Comparison of ENCODE assay signal across 15 cellular contexts in genomic region chr21:33567914-33568313, GRCh38. TPM values are rescaled to one million over a fixed set of nuclear protein-coding genes. Genes with fewer than 3 reads are reported as not detected.
DNase-seq lines count a peak whose midpoint lies in the region; ATAC-seq, FAIRE-seq and TF ChIP-seq lines count a peak whose summit lies in the region.
"Had no signal": no experiment of that assay in that cellular context is flagged by ENCODE, and none has a peak within 500 bp of the region (broad histone marks: within the 10 kb centered on the region; RNA-seq: fewer than 3 reads in every experiment).

No MANE protein-coding gene starts in this region.

- intact Hi-C loops in activated CD8-positive, alpha-beta T cell treated with anti-CD3 and anti-CD28 coated beads for 36 hours (cut with micrococcal nuclease) = no loop called here
- intact Hi-C loops in CD4-positive, alpha-beta memory T cell (cut with micrococcal nuclease) = loop anchor here (2.0 kb wide), 1 partner anchor 15 kb away; no protein-coding TSS in a partner anchor
- intact Hi-C loops in activated T-helper 1 cell treated with anti-CD3 and anti-CD28 coated beads, Interleukin-12 subunit alpha, Interleukin-12 subunit beta, Interleukin-2, Interleukin-4 antibody, amounts not matched to agents 30 ng/mL and 10 ng/mL and 1 ng/mL, durations not matched to agents 14 hours and 24 hours and 36 hours (cut with micrococcal nuclease) = loop anchor here (5.0 kb wide), 1 partner anchor 39 kb away; no protein-coding TSS in a partner anchor

- no peak for ATAC-seq in activated CD8-positive, alpha-beta T cell treated with anti-CD3 and anti-CD28 coated beads for 36 hours
- no peak for ATAC-seq in activated CD8-positive, alpha-beta T cell treated with anti-CD3 and anti-CD28 coated beads, Interleukin-2, amount 10 ng/mL, durations not matched to agents 7 days and 5 days
- ATAC-seq: Panc1 had no signal

- no peak overlapping the region for H3K4me3 ChIP-seq in CD4-positive, alpha-beta memory T cell (ENCODE audit: low read length in 2 of 2)
- H3K4me3 ChIP-seq: BLaER1 treated with 17β-estradiol and CSF1 and Interleukin-3, amounts not matched to agents 10 nM and 100 nM had no signal

- DNase-seq in activated CD8-positive, alpha-beta T cell treated with anti-CD3 and anti-CD28 coated beads for 36 hours = no peak
- DNase-seq in activated CD8-positive, alpha-beta T cell treated with anti-CD3 and anti-CD28 coated beads, Interleukin-2, amount 10 ng/mL, durations not matched to agents 7 days and 5 days = no peak
- no peak for DNase-seq in CD4-positive, alpha-beta memory T cell
- DNase-seq in activated T-helper 1 cell treated with anti-CD3 and anti-CD28 coated beads, Interleukin-12 subunit alpha, Interleukin-12 subunit beta, Interleukin-2, Interleukin-4 antibody, amounts not matched to agents 30 ng/mL and 10 ng/mL and 1 ng/mL, durations not matched to agents 14 hours and 24 hours and 36 hours (ENCODE audit: low spot score) = no peak
- no peak for DNase-seq in immature natural killer cell
- no peak for DNase-seq in frontal cortex (ENCODE audit: low spot score in 2 of 2)
- DNase-seq in activated effector memory CD4-positive, alpha-beta T cell treated with anti-CD3 and anti-CD28 coated beads, Interleukin-2, amount 50 U/mL, for 16 hours = no peak
- no peak for DNase-seq in DMS114 treated with DMSO at 0.1 percent for 48 hours (lab: John Stamatoyannopoulos, UW; ENCODE audit: unreplicated experiment)
- DNase-seq: H9, IMR-90, NCI-H1930, NCI-H2171, NCI-H774 had no signal

- H3K36me3 ChIP-seq in CD4-positive, alpha-beta memory T cell (ENCODE audit: insufficient read depth, low read length) = peaks cover 54% of the 10 kb centered on the region

- peaks cover 38% of the 10 kb centered on the region for H3K36me3 Mint-ChIP-seq in activated CD8-positive, alpha-beta T cell treated with anti-CD3 and anti-CD28 coated beads for 36 hours (ENCODE audit: low read depth)
- H3K36me3 Mint-ChIP-seq in activated CD8-positive, alpha-beta T cell treated with anti-CD3 and anti-CD28 coated beads, Interleukin-2, amount 10 ng/mL, durations not matched to agents 7 days and 5 days (ENCODE audit: low read depth) = peaks cover 55% of the 10 kb centered on the region
- H3K36me3 Mint-ChIP-seq in CD4-positive, alpha-beta memory T cell = peaks cover 28 to 66% of the 10 kb centered on the region in 2 donors
- peaks cover 24% of the 10 kb centered on the region for H3K36me3 Mint-ChIP-seq in activated T-helper 1 cell treated with anti-CD3 and anti-CD28 coated beads, Interleukin-12 subunit alpha, Interleukin-12 subunit beta, Interleukin-2, Interleukin-4 antibody, amounts not matched to agents 30 ng/mL and 10 ng/mL and 1 ng/mL, durations not matched to agents 14 hours and 24 hours and 36 hours (ENCODE audit: low read depth)
- H3K36me3 Mint-ChIP-seq in immature natural killer cell = peaks cover 6 to 27% (median 9%) of the 10 kb centered on the region in 3 donors

- H3K4me3 Mint-ChIP-seq in activated CD8-positive, alpha-beta T cell treated with anti-CD3 and anti-CD28 coated beads for 36 hours = no peak overlapping the region
- H3K4me3 Mint-ChIP-seq in activated CD8-positive, alpha-beta T cell treated with anti-CD3 and anti-CD28 coated beads, Interleukin-2, amount 10 ng/mL, durations not matched to agents 7 days and 5 days = no peak overlapping the region
- H3K4me3 Mint-ChIP-seq in CD4-positive, alpha-beta memory T cell = no peak overlapping the region
- no peak overlapping the region for H3K4me3 Mint-ChIP-seq in activated T-helper 1 cell treated with anti-CD3 and anti-CD28 coated beads, Interleukin-12 subunit alpha, Interleukin-12 subunit beta, Interleukin-2, Interleukin-4 antibody, amounts not matched to agents 30 ng/mL and 10 ng/mL and 1 ng/mL, durations not matched to agents 14 hours and 24 hours and 36 hours
- H3K4me3 Mint-ChIP-seq in immature natural killer cell = no peak overlapping the region
- H3K4me3 Mint-ChIP-seq: H9 had no signal

- H3K27me3 ChIP-seq in CD4-positive, alpha-beta memory T cell (ENCODE audit: insufficient read depth, low read length) = no peaks in the 10 kb centered on the region
- H3K27me3 ChIP-seq: BLaER1 treated with 17β-estradiol and CSF1 and Interleukin-3, amounts not matched to agents 10 nM and 100 nM had no signal

- FAIRE-seq in frontal cortex (lab: Jason Lieb, UNC) = no peak

- H3K9me3 Mint-ChIP-seq in activated CD8-positive, alpha-beta T cell treated with anti-CD3 and anti-CD28 coated beads for 36 hours = no peaks in the 10 kb centered on the region
- no peaks in the 10 kb centered on the region for H3K9me3 Mint-ChIP-seq in activated CD8-positive, alpha-beta T cell treated with anti-CD3 and anti-CD28 coated beads, Interleukin-2, amount 10 ng/mL, durations not matched to agents 7 days and 5 days (ENCODE audit: insufficient read depth)
- no peaks in the 10 kb centered on the region for H3K9me3 Mint-ChIP-seq in CD4-positive, alpha-beta memory T cell
- H3K9me3 Mint-ChIP-seq in activated T-helper 1 cell treated with anti-CD3 and anti-CD28 coated beads, Interleukin-12 subunit alpha, Interleukin-12 subunit beta, Interleukin-2, Interleukin-4 antibody, amounts not matched to agents 30 ng/mL and 10 ng/mL and 1 ng/mL, durations not matched to agents 14 hours and 24 hours and 36 hours = no peaks in the 10 kb centered on the region
- no peaks in the 10 kb centered on the region for H3K9me3 Mint-ChIP-seq in immature natural killer cell
- H3K9me3 Mint-ChIP-seq: H9 had no signal

- CTCF ChIA-PET in activated CD8-positive, alpha-beta T cell treated with anti-CD3 and anti-CD28 coated beads for 36 hours (lab: Charles Lee) = interaction anchor here (1.8 kb wide), 1 partner anchor 38 kb away, joined by 5 read pairs; no protein-coding TSS in a partner anchor
- CTCF ChIA-PET in activated CD8-positive, alpha-beta T cell treated with anti-CD3 and anti-CD28 coated beads, Interleukin-2, amount 10 ng/mL, durations not matched to agents 7 days and 5 days (lab: Charles Lee) = interaction anchor here (0.7 to 5.4 kb wide), 4 partner anchors 12 to 123 kb away, joined by 3 to 22 read pairs (median 6); no protein-coding TSS in a partner anchor
- CTCF ChIA-PET in CD4-positive, alpha-beta memory T cell (lab: Charles Lee; ENCODE audit: partially characterized antibody) = no interaction called here

- no peaks in the 10 kb centered on the region for H3K9me3 ChIP-seq in CD4-positive, alpha-beta memory T cell (ENCODE audit: control insufficient read depth in 1 of 2, low read length in 2 of 2)
- H3K9me3 ChIP-seq: BLaER1 treated with 17β-estradiol and CSF1 and Interleukin-3, amounts not matched to agents 10 nM and 100 nM had no signal

- H3K27me3 Mint-ChIP-seq in activated CD8-positive, alpha-beta T cell treated with anti-CD3 and anti-CD28 coated beads for 36 hours = no peaks in the 10 kb centered on the region
- H3K27me3 Mint-ChIP-seq in activated CD8-positive, alpha-beta T cell treated with anti-CD3 and anti-CD28 coated beads, Interleukin-2, amount 10 ng/mL, durations not matched to agents 7 days and 5 days (ENCODE audit: low read depth) = no peaks in the 10 kb centered on the region
- no peaks in the 10 kb centered on the region for H3K27me3 Mint-ChIP-seq in CD4-positive, alpha-beta memory T cell
- H3K27me3 Mint-ChIP-seq in activated T-helper 1 cell treated with anti-CD3 and anti-CD28 coated beads, Interleukin-12 subunit alpha, Interleukin-12 subunit beta, Interleukin-2, Interleukin-4 antibody, amounts not matched to agents 30 ng/mL and 10 ng/mL and 1 ng/mL, durations not matched to agents 14 hours and 24 hours and 36 hours (ENCODE audit: insufficient read depth) = no peaks in the 10 kb centered on the region
- H3K27me3 Mint-ChIP-seq in immature natural killer cell (ENCODE audit: low read depth in 3 of 3) = no peaks in the 10 kb centered on the region

- no peak for TF ChIP-seq CTCF in activated CD8-positive, alpha-beta T cell treated with anti-CD3 and anti-CD28 coated beads for 36 hours (IDR thresholded peaks at IDR 0.05)

- H3K27ac Mint-ChIP-seq in activated CD8-positive, alpha-beta T cell treated with anti-CD3 and anti-CD28 coated beads for 36 hours = peak overlapping the region; percentile 69
- H3K27ac Mint-ChIP-seq in activated CD8-positive, alpha-beta T cell treated with anti-CD3 and anti-CD28 coated beads, Interleukin-2, amount 10 ng/mL, durations not matched to agents 7 days and 5 days = no peak overlapping the region
- peak overlapping the region in 5 of 7 donors; percentile 52 to 78 (median 73) for H3K27ac Mint-ChIP-seq in CD4-positive, alpha-beta memory T cell
- peak overlapping the region; percentile 63 for H3K27ac Mint-ChIP-seq in activated T-helper 1 cell treated with anti-CD3 and anti-CD28 coated beads, Interleukin-12 subunit alpha, Interleukin-12 subunit beta, Interleukin-2, Interleukin-4 antibody, amounts not matched to agents 30 ng/mL and 10 ng/mL and 1 ng/mL, durations not matched to agents 14 hours and 24 hours and 36 hours
- peak overlapping the region in 5 of 6 donors; percentile 23 to 45 (median 28) for H3K27ac Mint-ChIP-seq in immature natural killer cell

- POLR2A ChIA-PET in activated CD8-positive, alpha-beta T cell treated with anti-CD3 and anti-CD28 coated beads for 36 hours (lab: Charles Lee) = interaction anchor here (0.9 to 2.4 kb wide), 3 partner anchors 11 to 20 kb away, joined by 4 to 5 read pairs (median 5); no protein-coding TSS in a partner anchor
- POLR2A ChIA-PET in activated CD8-positive, alpha-beta T cell treated with anti-CD3 and anti-CD28 coated beads, Interleukin-2, amount 10 ng/mL, durations not matched to agents 7 days and 5 days (lab: Charles Lee) = no interaction called here
- POLR2A ChIA-PET in CD4-positive, alpha-beta memory T cell (lab: Charles Lee; ENCODE audit: partially characterized antibody) = interaction anchor here (0.6 kb wide), 1 partner anchor 25 kb away, joined by 4 read pairs; no protein-coding TSS in a partner anchor

- H3K4me1 ChIP-seq in CD4-positive, alpha-beta memory T cell (ENCODE audit: insufficient read depth, low read length) = peaks cover 26% of the 10 kb centered on the region
- H3K4me1 ChIP-seq: BLaER1 treated with 17β-estradiol and CSF1 and Interleukin-3, amounts not matched to agents 10 nM and 100 nM had no signal

- no peak overlapping the region for H3K27ac ChIP-seq in CD4-positive, alpha-beta memory T cell (ENCODE audit: low read depth, low read length)
- H3K27ac ChIP-seq: BLaER1 treated with 17β-estradiol and CSF1 and Interleukin-3, amounts not matched to agents 10 nM and 100 nM had no signal

- peaks cover 30% of the 10 kb centered on the region for H3K4me1 Mint-ChIP-seq in activated CD8-positive, alpha-beta T cell treated with anti-CD3 and anti-CD28 coated beads for 36 hours (ENCODE audit: low read depth)
- no peaks in the 10 kb centered on the region for H3K4me1 Mint-ChIP-seq in activated CD8-positive, alpha-beta T cell treated with anti-CD3 and anti-CD28 coated beads, Interleukin-2, amount 10 ng/mL, durations not matched to agents 7 days and 5 days (ENCODE audit: low read depth)
- H3K4me1 Mint-ChIP-seq in CD4-positive, alpha-beta memory T cell = peaks cover 19 to 46% (median 29%) of the 10 kb centered on the region in 4 donors
- peaks cover 15% of the 10 kb centered on the region for H3K4me1 Mint-ChIP-seq in activated T-helper 1 cell treated with anti-CD3 and anti-CD28 coated beads, Interleukin-12 subunit alpha, Interleukin-12 subunit beta, Interleukin-2, Interleukin-4 antibody, amounts not matched to agents 30 ng/mL and 10 ng/mL and 1 ng/mL, durations not matched to agents 14 hours and 24 hours and 36 hours (ENCODE audit: low read depth)
- H3K4me1 Mint-ChIP-seq in immature natural killer cell = peaks cover 23 to 48% of the 10 kb centered on the region in 2 donors
- H3K4me1 Mint-ChIP-seq: H9 had no signal

RNA-seq across cellular contexts. Expression of gene DONSON, which starts 20.6 kb away (rescaled TPM):
- 10 to 100 TPM; 36.8 to 41.5 TPM for total RNA-seq in activated CD8-positive, alpha-beta T cell treated with anti-CD3 and anti-CD28 coated beads for 36 hours
- total RNA-seq in activated CD8-positive, alpha-beta T cell treated with anti-CD3 and anti-CD28 coated beads, Interleukin-2, amount 10 ng/mL, durations not matched to agents 7 days and 5 days = 10 to 100 TPM; 43.3 to 44.1 TPM
- 10 to 100 TPM; 11.0 to 13.7 TPM for total RNA-seq in CD4-positive, alpha-beta memory T cell
- polyA plus RNA-seq in CD4-positive, alpha-beta memory T cell = 1 to 10 TPM; 2.2 to 4.0 TPM
- total RNA-seq in activated T-helper 1 cell treated with anti-CD3 and anti-CD28 coated beads, Interleukin-12 subunit alpha, Interleukin-12 subunit beta, Interleukin-2, Interleukin-4 antibody, amounts not matched to agents 30 ng/mL and 10 ng/mL and 1 ng/mL, durations not matched to agents 14 hours and 24 hours and 36 hours = 37.5 and 38.7 TPM in 2 replicates
- 1 to 10 TPM; 2.3 to 3.7 (median 3.2) TPM for polyA plus RNA-seq in immature natural killer cell
- 24.5 TPM for total RNA-seq in frontal cortex

RNA-seq across cellular contexts. Expression of gene SON, which starts 25.1 kb away (rescaled TPM):
- 100 to 1,000 TPM; 267 to 276 TPM for total RNA-seq in activated CD8-positive, alpha-beta T cell treated with anti-CD3 and anti-CD28 coated beads for 36 hours
- 100 to 1,000 TPM; 284 to 285 TPM for total RNA-seq in activated CD8-positive, alpha-beta T cell treated with anti-CD3 and anti-CD28 coated beads, Interleukin-2, amount 10 ng/mL, durations not matched to agents 7 days and 5 days
- 100 to 1,000 TPM; 436 to 454 TPM for total RNA-seq in CD4-positive, alpha-beta memory T cell
- polyA plus RNA-seq in CD4-positive, alpha-beta memory T cell = 100 to 1,000 TPM; 314 to 639 TPM
- 342 and 361 TPM in 2 replicates for total RNA-seq in activated T-helper 1 cell treated with anti-CD3 and anti-CD28 coated beads, Interleukin-12 subunit alpha, Interleukin-12 subunit beta, Interleukin-2, Interleukin-4 antibody, amounts not matched to agents 30 ng/mL and 10 ng/mL and 1 ng/mL, durations not matched to agents 14 hours and 24 hours and 36 hours
- 100 to 1,000 TPM; 249 to 673 (median 267) TPM for polyA plus RNA-seq in immature natural killer cell
- total RNA-seq in frontal cortex = 95.0 TPM

RNA-seq across cellular contexts. Expression of gene GART, which starts 26.0 kb away (rescaled TPM):
- total RNA-seq in activated CD8-positive, alpha-beta T cell treated with anti-CD3 and anti-CD28 coated beads for 36 hours = 100 to 1,000 TPM; 224 to 232 TPM
- 100 to 1,000 TPM; 138 to 147 TPM for total RNA-seq in activated CD8-positive, alpha-beta T cell treated with anti-CD3 and anti-CD28 coated beads, Interleukin-2, amount 10 ng/mL, durations not matched to agents 7 days and 5 days
- 10 to 100 TPM; 75.4 to 85.1 TPM for total RNA-seq in CD4-positive, alpha-beta memory T cell
- polyA plus RNA-seq in CD4-positive, alpha-beta memory T cell = 10 to 100 TPM; 56.1 to 57.7 TPM
- 210 and 228 TPM in 2 replicates for total RNA-seq in activated T-helper 1 cell treated with anti-CD3 and anti-CD28 coated beads, Interleukin-12 subunit alpha, Interleukin-12 subunit beta, Interleukin-2, Interleukin-4 antibody, amounts not matched to agents 30 ng/mL and 10 ng/mL and 1 ng/mL, durations not matched to agents 14 hours and 24 hours and 36 hours
- polyA plus RNA-seq in immature natural killer cell = 10 to 100 TPM; 26.4 to 43.8 (median 36.3) TPM
- 83.2 TPM for total RNA-seq in frontal cortex
